ENCODE assay signal across 25 cellular contexts in the genomic region with DNA sequence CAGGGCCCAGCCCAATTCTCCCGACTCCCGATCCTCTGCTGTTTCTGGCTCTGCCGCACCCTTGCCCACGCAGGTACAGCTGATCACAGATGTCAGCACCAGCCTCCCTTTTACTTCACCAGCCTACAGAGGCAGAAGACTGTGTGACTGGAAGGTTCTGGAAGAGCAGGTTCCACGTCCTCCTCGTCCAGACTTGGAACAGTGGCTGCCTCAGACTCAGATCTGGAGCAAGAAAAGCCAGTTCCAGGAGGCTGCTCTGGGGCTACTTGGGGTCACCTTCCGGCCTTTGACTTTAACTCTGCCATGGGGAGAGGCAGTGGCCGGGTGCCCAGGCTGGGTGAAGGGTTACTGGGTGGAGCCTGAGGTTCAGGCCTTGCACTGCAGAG. TPM values are rescaled to one million over a fixed set of nuclear protein-coding genes. Genes with fewer than 3 reads are reported as not detected.
DNase-seq lines count a peak whose midpoint lies in the region; ATAC-seq and TF ChIP-seq lines count a peak whose summit lies in the region.
"Had no signal": no experiment of that assay in that cellular context is flagged by ENCODE, and none has a peak within 500 bp of the region (broad histone marks: within the 10 kb centered on the region; RNA-seq: fewer than 3 reads in every experiment).

No MANE protein-coding gene starts in this region.

- peak; percentile 60 to 67 for DNase-seq in left colon
- peak; percentile 79 for DNase-seq in prostate gland (ENCODE audit: low spot score)
- no peak for DNase-seq in occipital lobe (lab: John Stamatoyannopoulos, UW)
- no peak for DNase-seq in NCI-H510A treated with DMSO at 0.1 percent for 48 hours (lab: John Stamatoyannopoulos, UW)
- no peak for DNase-seq in NCI-H226
- no peak for DNase-seq in central memory CD4-positive, alpha-beta T cell
- DNase-seq: activated CD8-positive, alpha-beta memory T cell treated with anti-CD3 and anti-CD28 coated beads for 24 hours; activated naive CD4-positive, alpha-beta T cell; activated T-cell treated with anti-CD3 and anti-CD28 coated beads, Interleukin-2, amount 50 U/mL, for 24 hours; dorsolateral prefrontal cortex; foreskin melanocyte; hypothalamus; KBM-7; naive B cell; NCI-H187; NCI-H2227 treated with DMSO at 0.1 percent for 48 hours; right cardiac atrium; SHP77 treated with DMSO at 0.1 percent for 48 hours had no signal

- intact Hi-C loops in left colon (cut with DNase I, micrococcal nuclease) (no loop called here), prostate gland (cut with DNase I) (no loop called here)

- 46% methylated on average over 8 of the region's 8 CpGs for WGBS in prostate gland

- ATAC-seq in left colon, result peak; percentile 84

- H3K27ac ChIP-seq in 22Rv1, result peak overlapping the region; percentile 44
- peak overlapping the region; percentile 91 for H3K27ac ChIP-seq in VCaP
- peak overlapping the region; percentile 68 to 86 for H3K27ac ChIP-seq in prostate gland
- H3K27ac ChIP-seq: BLaER1 treated with 17β-estradiol and CSF1 and Interleukin-3, amounts not matched to agents 10 nM and 100 nM; dorsolateral prefrontal cortex; epithelial cell of prostate; vagina had no signal

- no peaks in the 10 kb centered on the region for H3K4me1 ChIP-seq in prostate gland (replicated peaks)
- H3K4me1 ChIP-seq: vagina had no signal

- H3K4me3 ChIP-seq in prostate gland, result no peak overlapping the region
- H3K4me3 ChIP-seq: BLaER1 treated with 17β-estradiol and CSF1 and Interleukin-3, amounts not matched to agents 10 nM and 100 nM; dorsolateral prefrontal cortex; vagina had no signal

- no peaks in the 10 kb centered on the region for H3K9me3 ChIP-seq in prostate gland
- H3K9me3 ChIP-seq: BLaER1 treated with 17β-estradiol and CSF1 and Interleukin-3, amounts not matched to agents 10 nM and 100 nM; vagina had no signal

- no peak for TF ChIP-seq POLR2A in prostate gland (IDR thresholded peaks at IDR 0.05)

- no peaks in the 10 kb centered on the region for H3K27me3 ChIP-seq in prostate gland (replicated peaks; ENCODE audit: insufficient read depth)
- H3K27me3 ChIP-seq: BLaER1 treated with 17β-estradiol and CSF1 and Interleukin-3, amounts not matched to agents 10 nM and 100 nM; vagina had no signal

- no peaks in the 10 kb centered on the region for H3K36me3 ChIP-seq in prostate gland
- H3K36me3 ChIP-seq: BLaER1 treated with 17β-estradiol and CSF1 and Interleukin-3, amounts not matched to agents 10 nM and 100 nM; vagina had no signal

- TF ChIP-seq CTCF in 22Rv1 (IDR thresholded peaks at IDR 0.05) (no peak), VCaP (conservative IDR thresholded peaks at IDR 0.05) (no peak), prostate gland (IDR thresholded peaks at IDR 0.05) (no peak)

RNA-seq across cellular contexts. Expression of gene KLHDC7A, which starts 16.1 kb away (rescaled TPM):
- total RNA-seq in left colon (1 to 10 TPM in 1 of 2 donors, under 1 TPM in 1; 0.95 to 1.4 TPM), prostate gland (under 1 TPM; 0.34 to 0.36 TPM), occipital lobe (0.16 TPM)
- total RNA-seq: lung microvascular endothelial cell, osteoblast, vagina had no signal

Comparison
In these comparisons a context has a peak if more than half of its experiments do, and no peak if none do; other contexts are left out.
1. DNase-seq: peak in left colon (2 of 2) and prostate gland (single experiment); none in occipital lobe (single experiment), NCI-H510A treated with DMSO at 0.1 percent for 48 hours (single experiment), NCI-H226 (single experiment) and central memory CD4-positive, alpha-beta T cell (single experiment).
2. Peak in every context shown above with its lines, with median percentiles within 50 percentile points of each other: H3K27ac ChIP-seq.